1 cellular context compared by ENCODE assay signal in the genomic region with DNA sequence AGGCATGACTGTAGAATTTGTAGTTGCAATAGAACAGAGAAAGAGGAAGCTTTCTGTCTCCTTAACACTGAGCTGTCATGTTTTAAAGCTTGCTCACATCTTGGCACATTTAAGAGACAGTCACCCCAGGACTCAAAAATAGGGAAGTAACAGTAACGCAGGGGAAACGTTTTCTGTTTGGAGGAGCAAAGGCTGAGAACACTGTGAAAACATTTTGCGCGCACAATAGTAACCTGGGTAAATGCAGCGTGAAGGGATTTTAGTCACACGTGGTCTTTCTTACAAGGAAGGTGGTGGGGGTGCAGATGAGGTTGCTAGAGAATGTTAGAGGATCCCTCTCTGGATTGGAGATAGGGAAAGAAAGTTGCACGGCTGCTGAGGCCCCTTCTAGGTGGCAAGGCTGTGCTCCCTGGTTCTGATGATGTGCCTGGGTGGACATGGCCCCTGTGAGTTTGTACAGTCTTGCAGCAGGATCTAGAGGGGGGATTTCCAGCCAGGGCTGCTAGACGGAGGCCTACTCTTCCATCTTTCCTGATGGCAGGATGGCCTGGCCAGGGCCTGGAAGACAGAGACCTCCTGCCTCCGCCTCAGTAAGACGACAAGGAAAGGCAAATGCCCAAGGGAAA.
TF ChIP-seq lines count a peak whose summit lies in the region.

No MANE protein-coding gene starts in this region.

TF ChIP-seq in HepG2, 621 proteins besides CTCF, POLR2A, EP300 and RAD21 (continued from another document):
- TF ChIP-seq CENPX (CRISPR knock-in tag; IDR thresholded peaks at IDR 0.05), result no peak
- no peak for TF ChIP-seq RCOR2 (CRISPR knock-in tag; IDR thresholded peaks at IDR 0.05)
- TF ChIP-seq ZNF720 (CRISPR knock-in tag; IDR thresholded peaks at IDR 0.05), result no peak
- TF ChIP-seq, protein P1, sequence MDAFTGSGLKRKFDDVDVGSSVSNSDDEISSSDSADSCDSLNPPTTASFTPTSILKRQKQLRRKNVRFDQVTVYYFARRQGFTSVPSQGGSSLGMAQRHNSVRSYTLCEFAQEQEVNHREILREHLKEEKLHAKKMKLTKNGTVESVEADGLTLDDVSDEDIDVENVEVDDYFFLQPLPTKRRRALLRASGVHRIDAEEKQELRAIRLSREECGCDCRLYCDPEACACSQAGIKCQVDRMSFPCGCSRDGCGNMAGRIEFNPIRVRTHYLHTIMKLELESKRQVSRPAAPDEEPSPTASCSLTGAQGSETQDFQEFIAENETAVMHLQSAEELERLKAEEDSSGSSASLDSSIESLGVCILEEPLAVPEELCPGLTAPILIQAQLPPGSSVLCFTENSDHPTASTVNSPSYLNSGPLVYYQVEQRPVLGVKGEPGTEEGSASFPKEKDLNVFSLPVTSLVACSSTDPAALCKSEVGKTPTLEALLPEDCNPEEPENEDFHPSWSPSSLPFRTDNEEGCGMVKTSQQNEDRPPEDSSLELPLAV (CRISPR knock-in tag; conservative IDR thresholded peaks at IDR 0.05; ENCODE audit: low read depth), result no peak
TF ChIP-seq in HepG2: peak in this region for 0.
